ENCODE assay signal across 15 cellular contexts in the genomic region with DNA sequence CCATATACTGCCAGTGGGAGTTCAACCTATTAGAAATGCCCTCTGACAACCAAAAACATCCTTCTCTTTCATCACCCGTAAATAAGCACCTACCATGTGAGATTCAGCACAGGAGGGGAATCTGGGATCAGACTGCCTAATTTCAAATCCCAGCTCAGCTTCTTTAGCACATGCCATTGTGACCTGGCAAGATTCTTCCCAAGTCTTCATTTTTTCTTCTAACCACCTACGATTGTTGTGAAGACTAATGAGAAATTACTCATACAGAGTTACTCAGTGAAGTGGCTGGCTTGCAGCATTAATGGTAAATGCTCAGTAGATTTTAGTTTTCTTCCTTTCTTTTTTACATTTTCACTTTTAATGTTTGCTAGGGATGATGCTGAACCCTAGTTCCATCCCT.
DNase-seq lines count a peak whose midpoint lies in the region; ATAC-seq and TF ChIP-seq lines count a peak whose summit lies in the region.
"Had no signal": no experiment of that assay in that cellular context is flagged by ENCODE, and none has a peak within 500 bp of the region (broad histone marks: within the 10 kb centered on the region; RNA-seq: fewer than 3 reads in every experiment).

No MANE protein-coding gene starts in this region.

- peaks cover 54% of the 10 kb centered on the region for H3K4me1 ChIP-seq in BLaER1
- peaks cover 61% of the 10 kb centered on the region for H3K4me1 ChIP-seq in OCI-LY1 (ENCODE audit: insufficient read depth, low read length, severe bottlenecking)
- no peaks in the 10 kb centered on the region for H3K4me1 ChIP-seq in breast epithelium
- H3K4me1 ChIP-seq in spleen, result peaks cover 0 to 7% (median 0%) of the 10 kb centered on the region in 6 donors
- no peaks in the 10 kb centered on the region for H3K4me1 ChIP-seq in naive thymus-derived CD4-positive, alpha-beta T cell (ENCODE audit: control insufficient read depth in 2 of 2, insufficient read depth in 2 of 2, low read length in 2 of 2)
- H3K4me1 ChIP-seq: A549 had no signal

- no peak overlapping the region for H3K9ac ChIP-seq in BLaER1
- H3K9ac ChIP-seq in OCI-LY1 (ENCODE audit: low read length), result no peak overlapping the region; the same call in 1 of the 2 replicates

- no peaks in the 10 kb centered on the region for H3K36me3 Mint-ChIP-seq in naive thymus-derived CD4-positive, alpha-beta T cell
- H3K36me3 Mint-ChIP-seq: CD4-positive, alpha-beta memory T cell had no signal

- H3K27ac Mint-ChIP-seq in naive thymus-derived CD4-positive, alpha-beta T cell, result no peak overlapping the region
- H3K27ac Mint-ChIP-seq: CD4-positive, alpha-beta memory T cell had no signal

- no peak for TF ChIP-seq POLR2A in breast epithelium (IDR thresholded peaks at IDR 0.05)
- TF ChIP-seq POLR2A in spleen (IDR thresholded peaks at IDR 0.05), result no peak

- H3K4me1 Mint-ChIP-seq in naive thymus-derived CD4-positive, alpha-beta T cell, result no peaks in the 10 kb centered on the region
- H3K4me1 Mint-ChIP-seq: CD4-positive, alpha-beta memory T cell had no signal

- H3K4me3 ChIP-seq in BLaER1, result no peak overlapping the region
- H3K4me3 ChIP-seq in OCI-LY1 (ENCODE audit: low read depth, low read length, poor library complexity, severe bottlenecking), result no peak overlapping the region
- H3K4me3 ChIP-seq in fibroblast of the aortic adventitia (ENCODE audit: low read depth, low read length), result no peak overlapping the region
- no peak overlapping the region for H3K4me3 ChIP-seq in breast epithelium
- H3K4me3 ChIP-seq in spleen, result no peak overlapping the region
- H3K4me3 ChIP-seq in naive thymus-derived CD4-positive, alpha-beta T cell (ENCODE audit: low read length), result no peak overlapping the region
- H3K4me3 ChIP-seq: A549 had no signal

- peak; percentile 1 for ATAC-seq in GM19395 (IDR thresholded peaks at IDR 0.05; ENCODE audit: unreplicated experiment)
- ATAC-seq in naive thymus-derived CD4-positive, alpha-beta T cell, result no peak
- ATAC-seq: A549 had no signal

- H2AFZ ChIP-seq in OCI-LY1 (ENCODE audit: low read length), result no peak overlapping the region

- H3K36me3 ChIP-seq in BLaER1 (no peaks in the 10 kb centered on the region), OCI-LY1 (ENCODE audit: insufficient read depth, low read length) (no peaks in the 10 kb centered on the region), breast epithelium (no peaks in the 10 kb centered on the region), spleen (no peaks in the 10 kb centered on the region)
- H3K36me3 ChIP-seq in naive thymus-derived CD4-positive, alpha-beta T cell (ENCODE audit: control insufficient read depth in 2 of 3, insufficient read depth in 3 of 3, low read length in 3 of 3), result no peaks in the 10 kb centered on the region

- 85 to 94% (median 88%) methylated on average over 2 of the region's 2 CpGs for whole genome bisulfite sequencing in spleen, 5 donors

- H4K20me1 ChIP-seq in BLaER1 (no peaks in the 10 kb centered on the region), OCI-LY1 (ENCODE audit: insufficient read depth, low read length) (no peaks in the 10 kb centered on the region)

- peaks cover 0 to 8% (median 0%) of the 10 kb centered on the region in 11 donors for H3K9me3 Mint-ChIP-seq in naive thymus-derived CD4-positive, alpha-beta T cell
- H3K9me3 Mint-ChIP-seq: CD4-positive, alpha-beta memory T cell had no signal

- H3K4me2 ChIP-seq in BLaER1 (peak overlapping the region; percentile 70; the same call in 1 of the 2 replicates), OCI-LY1 (ENCODE audit: low read length) (peak overlapping the region; percentile 43; the same call in 1 of the 2 replicates)
- H3K4me2 ChIP-seq: A549 had no signal

- H3K27me3 ChIP-seq in BLaER1, result no peaks in the 10 kb centered on the region
- H3K27me3 ChIP-seq in OCI-LY1 (ENCODE audit: insufficient read depth, low read length), result no peaks in the 10 kb centered on the region
- no peaks in the 10 kb centered on the region for H3K27me3 ChIP-seq in breast epithelium
- H3K27me3 ChIP-seq in spleen (replicated peaks in 1 of 7), result no peaks in the 10 kb centered on the region
- no peaks in the 10 kb centered on the region for H3K27me3 ChIP-seq in naive thymus-derived CD4-positive, alpha-beta T cell (ENCODE audit: control insufficient read depth in 2 of 2, insufficient read depth in 2 of 2, low read length in 2 of 2)

- H3K79me2 ChIP-seq in OCI-LY1 (ENCODE audit: insufficient read depth, low read length), result no peaks in the 10 kb centered on the region

- H3K9me3 ChIP-seq in BLaER1 (no peaks in the 10 kb centered on the region), OCI-LY1 (ENCODE audit: low read length) (no peaks in the 10 kb centered on the region), breast epithelium (no peaks in the 10 kb centered on the region), spleen (no peaks in the 10 kb centered on the region)
- no peaks in the 10 kb centered on the region for H3K9me3 ChIP-seq in naive thymus-derived CD4-positive, alpha-beta T cell (ENCODE audit: control insufficient read depth in 2 of 3, low read length in 3 of 3)
- H3K9me3 ChIP-seq: A549 had no signal

- H3K27ac ChIP-seq in BLaER1 (no peak overlapping the region), OCI-LY1 (ENCODE audit: low read depth, low read length, poor library complexity, severe bottlenecking) (peak overlapping the region; percentile 93), breast epithelium (no peak overlapping the region), spleen (no peak overlapping the region)
- no peak overlapping the region for H3K27ac ChIP-seq in naive thymus-derived CD4-positive, alpha-beta T cell (ENCODE audit: low read depth, low read length)
- H3K27ac ChIP-seq: A549 had no signal

- CTCF ChIA-PET in naive thymus-derived CD4-positive, alpha-beta T cell (lab: Charles Lee), result no interaction called here

- peaks cover 0 to 14% (median 5%) of the 10 kb centered on the region in 5 donors for H3K27me3 Mint-ChIP-seq in naive thymus-derived CD4-positive, alpha-beta T cell

- no peaks in the 10 kb centered on the region for H3K9me2 ChIP-seq in OCI-LY1 (ENCODE audit: low read depth, low read length)

- no peak overlapping the region for H3K4me3 Mint-ChIP-seq in naive thymus-derived CD4-positive, alpha-beta T cell
- H3K4me3 Mint-ChIP-seq: CD4-positive, alpha-beta memory T cell had no signal

- no peak for TF ChIP-seq CTCF in OCI-LY1 (IDR thresholded peaks at IDR 0.05; ENCODE audit: low read length)
- TF ChIP-seq CTCF in fibroblast of the aortic adventitia (IDR thresholded peaks at IDR 0.05; ENCODE audit: insufficient read depth, low read length), result no peak
- TF ChIP-seq CTCF in breast epithelium (IDR thresholded peaks at IDR 0.05), result no peak
- TF ChIP-seq CTCF in spleen (IDR thresholded peaks at IDR 0.05 in 8 of 11, conservative IDR thresholded peaks at IDR 0.05 in 3 of 11), result no peak

- DNase-seq in fibroblast of the aortic adventitia (ENCODE audit: low read depth) (peak; percentile 36), breast epithelium (ENCODE audit: low spot score in 2 of 2) (no peak), spleen (no peak)
- no peak for DNase-seq in activated effector memory CD4-positive, alpha-beta T cell treated with Interleukin-2 at 50 U/mL for 16 hours
- no peak for DNase-seq in naive thymus-derived CD4-positive, alpha-beta T cell
- DNase-seq: CD4-positive, alpha-beta memory T cell; DMS79 treated with DMSO at 0.1 percent for 48 hours; GDM1; HCEC 1CT; NCI-H1694; SHP77 treated with DMSO at 0.1 percent for 48 hours had no signal

- no peaks in the 10 kb centered on the region for H3F3A ChIP-seq in OCI-LY1 (ENCODE audit: insufficient read depth, low read length)

- POLR2A ChIA-PET in naive thymus-derived CD4-positive, alpha-beta T cell (lab: Charles Lee), result no interaction called here

- intact Hi-C loops in breast epithelium (cut with DNase I; ENCODE audit: low total_unique reads), result no loop called here
- intact Hi-C loops in spleen (cut with DNase I; ENCODE audit: low total_unique reads), result no loop called here
- intact Hi-C loops in naive thymus-derived CD4-positive, alpha-beta T cell (cut with micrococcal nuclease), result no loop called here
